In genomic region chr10:931326-932318, GRCh38 we compare ENCODE assay signal across 8 cellular contexts. TPM values are rescaled to one million over a fixed set of nuclear protein-coding genes. Genes with fewer than 3 reads are reported as not detected.
DNase-seq lines count a peak whose midpoint lies in the region; ATAC-seq, FAIRE-seq and TF ChIP-seq lines count a peak whose summit lies in the region.

Gene LARP4B, minus strand, starts transcription at chr10:931705. Its CDS starts 45,984 bp downstream, at chr10:885721.

- H3K4ac ChIP-seq in IMR-90 (ENCODE audit: low read depth, low read length): peak within 1 kb of the TSS; percentile 75

- H4K91ac ChIP-seq in IMR-90 (ENCODE audit: insufficient read depth, low read depth, low read length): peak within 1 kb of the TSS; percentile 25; the same call in 1 of the 2 replicates

- peaks cover 0 to 13% of the 10 kb centered on the region in 2 experiments; a peak in 2 of 4 replicates for H3K79me1 ChIP-seq in IMR-90 (ENCODE audit: low read depth in 1 of 2, low read length in 2 of 2)

- DNase-seq in DMS 273 treated with DMSO at 0.1 percent for 48 hours (lab: John Stamatoyannopoulos, UW): peak; percentile 83
- peak; percentile 97 for DNase-seq in IMR-90
- peak; percentile 98 for DNase-seq in OCI-LY7 (ENCODE audit: low spot score)
- DNase-seq in activated T-cell treated with anti-CD3 and anti-CD28 coated beads for 1 hour (ENCODE audit: low read depth): peak; percentile 89
- peak; percentile 98 for DNase-seq in endothelial cell of umbilical vein (ENCODE audit: low read depth, low spot score)
- peak; percentile 98 for DNase-seq in midbrain (lab: John Stamatoyannopoulos, UW)
- peak; percentile 96 to 97 for DNase-seq in stimulated activated CD8-positive, alpha-beta memory T cell treated with anti-CD3 and anti-CD28 coated beads, Interleukin-15, amount 100 ng/mL, for 48 hours (ENCODE audit: low read depth in 2 of 2)

- H3K36me3 ChIP-seq in IMR-90 (ENCODE audit: control insufficient read depth, insufficient read depth, low read length) (no peaks in the 10 kb centered on the region), OCI-LY7 (ENCODE audit: insufficient read depth, low read length) (peaks cover 26% of the 10 kb centered on the region), endothelial cell of umbilical vein (ENCODE audit: control insufficient read depth in 2 of 2, extremely low read depth in 1 of 2, insufficient read depth in 2 of 2, low read length in 2 of 2) (no peaks in the 10 kb centered on the region)

- H4K8ac ChIP-seq in IMR-90 (ENCODE audit: low read depth in 2 of 2, low read length in 2 of 2): peak within 1 kb of the TSS; percentile 80 to 83; a peak in 3 of 4 replicates

- no peaks in the 10 kb centered on the region for H3K27me3 ChIP-seq in IMR-90 (ENCODE audit: control insufficient read depth, insufficient read depth, low read length)
- H3K27me3 ChIP-seq in endothelial cell of umbilical vein (ENCODE audit: control insufficient read depth in 2 of 2, insufficient read depth in 2 of 2, low read length in 2 of 2): no peaks in the 10 kb centered on the region

- H2BK120ac ChIP-seq in IMR-90 (ENCODE audit: low read depth, low read length): no peak within 1 kb of the TSS

- H3K27ac ChIP-seq in IMR-90 (ENCODE audit: insufficient read depth, low read length) (peak within 1 kb of the TSS; percentile 96), OCI-LY7 (ENCODE audit: low read depth, low read length, poor library complexity, severe bottlenecking) (peak within 1 kb of the TSS; percentile 75), endothelial cell of umbilical vein (ENCODE audit: insufficient read depth, low read depth, low read length) (peak within 1 kb of the TSS; percentile 67)

- H2AK9ac ChIP-seq in IMR-90 (replicated peaks; ENCODE audit: low read depth, low read length, poor library complexity): peak within 1 kb of the TSS; percentile 93

- WGBS in IMR-90 (ENCODE audit: extremely low coverage in 2 of 2, insufficient read length in 1 of 2), 2 experiments: 1% methylated on average over 36 of the region's 137 CpGs; no CpG with 5 or more reads in 1 of the 2 experiments

- H3K56ac ChIP-seq in IMR-90 (ENCODE audit: extremely low read depth, insufficient read depth, low read length): peak within 1 kb of the TSS; percentile 50; the same call in 1 of the 2 replicates

- H4K20me1 ChIP-seq in IMR-90 (ENCODE audit: insufficient read depth, low read length): peaks cover 41% of the 10 kb centered on the region
- peaks cover 38% of the 10 kb centered on the region for H4K20me1 ChIP-seq in OCI-LY7 (ENCODE audit: insufficient read depth, low read length)
- peaks cover 6% of the 10 kb centered on the region for H4K20me1 ChIP-seq in endothelial cell of umbilical vein (replicated peaks; ENCODE audit: control insufficient read depth, extremely low read depth, insufficient read depth, low read length)

- H2BK20ac ChIP-seq in IMR-90 (ENCODE audit: low read depth, low read length): no peak within 1 kb of the TSS

- no peak for TF ChIP-seq CTCF in IMR-90 (conservative IDR thresholded peaks at IDR 0.05; ENCODE audit: low read depth, low read length)
- TF ChIP-seq CTCF in OCI-LY7 (conservative IDR thresholded peaks at IDR 0.05; ENCODE audit: low read length): no peak
- no peak for TF ChIP-seq CTCF in endothelial cell of umbilical vein (IDR thresholded peaks at IDR 0.05; ENCODE audit: extremely low read depth in 1 of 2, insufficient read depth in 1 of 2, low read depth in 1 of 2, low read length in 2 of 2)

- H2AFZ ChIP-seq in IMR-90 (replicated peaks; ENCODE audit: low read length, poor library complexity): peak within 1 kb of the TSS; percentile 88
- H2AFZ ChIP-seq in OCI-LY7 (ENCODE audit: low read length): no peak within 1 kb of the TSS
- peak within 1 kb of the TSS; percentile 49 for H2AFZ ChIP-seq in endothelial cell of umbilical vein (ENCODE audit: low read depth, low read length)

- H3K4me3 ChIP-seq in IMR-90 (ENCODE audit: insufficient read depth, low read depth, low read length) (peak within 1 kb of the TSS; percentile 67), OCI-LY7 (ENCODE audit: low read depth, low read length, poor library complexity, severe bottlenecking) (peak within 1 kb of the TSS; percentile 78), endothelial cell of umbilical vein (replicated peaks in 1 of 3; ENCODE audit: insufficient read depth in 1 of 3, low read depth in 1 of 3, low read length in 3 of 3) (peak within 1 kb of the TSS; percentile 28 to 82 (median 77))

- no peaks in the 10 kb centered on the region for H3K9me2 ChIP-seq in OCI-LY7 (ENCODE audit: insufficient read depth, low read length)

- dilution Hi-C loops in IMR-90 (cut with HindIII; ENCODE audit: low sequenced_read_pairs, unreplicated experiment) (no loop called here), endothelial cell of umbilical vein (cut with MboI; ENCODE audit: extremely low pct_ligation_motif_present, low sequenced_read_pairs) (no loop called here)

- CTCF ChIA-PET in IMR-90 (lab: Yijun Ruan, JAX) (no interaction called here), OCI-LY7 (lab: Charles Lee; ENCODE audit: unreplicated experiment) (no interaction called here), endothelial cell of umbilical vein (lab: Charles Lee) (interaction anchor here (1.0 kb wide), 2 partner anchors 13 to 143 kb away, joined by 3 read pairs; no protein-coding TSS in a partner anchor)

- H3K9ac ChIP-seq in IMR-90 (ENCODE audit: low read depth, low read length): peak within 1 kb of the TSS; percentile 97
- H3K9ac ChIP-seq in endothelial cell of umbilical vein (replicated peaks; ENCODE audit: extremely low read depth, insufficient read depth, low read length): peak within 1 kb of the TSS; percentile 70

- peak within 1 kb of the TSS; percentile 89; the same call in 1 of the 2 replicates for H3K23ac ChIP-seq in IMR-90 (ENCODE audit: low read depth, low read length)

- peak within 1 kb of the TSS; percentile 21; the same call in 1 of the 2 replicates for H3K18ac ChIP-seq in IMR-90 (ENCODE audit: low read depth, low read length)

- H3K4me2 ChIP-seq in IMR-90 (ENCODE audit: low read depth, low read length): peak within 1 kb of the TSS; percentile 94
- peak within 1 kb of the TSS; percentile 89 for H3K4me2 ChIP-seq in OCI-LY7 (ENCODE audit: low read length)
- peak within 1 kb of the TSS; percentile 97 for H3K4me2 ChIP-seq in endothelial cell of umbilical vein (ENCODE audit: insufficient read depth, low read length)

- H3K4me1 ChIP-seq in IMR-90 (ENCODE audit: control insufficient read depth, insufficient read depth, low read length) (no peaks in the 10 kb centered on the region; the same call in 1 of the 2 replicates), OCI-LY7 (ENCODE audit: insufficient read depth, low read length, poor library complexity, severe bottlenecking) (peaks cover 47% of the 10 kb centered on the region), endothelial cell of umbilical vein (ENCODE audit: control insufficient read depth, extremely low read depth, insufficient read depth, low read length) (peaks cover 12% of the 10 kb centered on the region)

- TF ChIP-seq RAD21 in IMR-90 (IDR thresholded peaks at IDR 0.05; ENCODE audit: low read length): no peak

- ATAC-seq in GM21529 (IDR thresholded peaks at IDR 0.05; ENCODE audit: unreplicated experiment) (peak; percentile 92), IMR-90 (ENCODE audit: low read depth) (peak; percentile 99)

- H3K79me2 ChIP-seq in OCI-LY7 (ENCODE audit: insufficient read depth, low read depth, low read length): peaks cover 44% of the 10 kb centered on the region
- H3K79me2 ChIP-seq in endothelial cell of umbilical vein (ENCODE audit: control insufficient read depth, insufficient read depth, low read length): peaks cover 48% of the 10 kb centered on the region

- H2AK5ac ChIP-seq in IMR-90 (ENCODE audit: low read depth, low read length): peak within 1 kb of the TSS; percentile 51

- POLR2A ChIA-PET in IMR-90 (lab: Charles Lee; ENCODE audit: unreplicated experiment): interaction anchor here (0.6 kb wide), 1 partner anchor 11 kb away, joined by 3 read pairs; no protein-coding TSS in a partner anchor
- POLR2A ChIA-PET in OCI-LY7 (lab: Charles Lee): interaction anchor here (0.6 to 1.1 kb wide), 3 partner anchors 25 to 149 kb away, joined by 3 to 6 read pairs (median 4); no protein-coding TSS in a partner anchor
- POLR2A ChIA-PET in endothelial cell of umbilical vein (lab: Charles Lee): interaction anchor here (0.8 to 2.2 kb wide), 2 partner anchors 55 to 125 kb away, joined by 5 read pairs; partner anchors contain the start of gene WDR37

- in situ Hi-C loops in IMR-90 (cut with MboI; ENCODE audit: low sequenced_read_pairs): no loop called here

- H2BK15ac ChIP-seq in IMR-90 (ENCODE audit: low read depth, low read length): no peak within 1 kb of the TSS

- peak; percentile 77 for FAIRE-seq in endothelial cell of umbilical vein (lab: Jason Lieb, UNC)

- H3K9me1 ChIP-seq in IMR-90 (ENCODE audit: insufficient read depth, low read length) (peaks cover 7% of the 10 kb centered on the region), endothelial cell of umbilical vein (replicated peaks; ENCODE audit: control insufficient read depth, extremely low read depth, insufficient read depth, low read length) (no peaks in the 10 kb centered on the region)

- peak within 1 kb of the TSS; percentile 72 for H3K14ac ChIP-seq in IMR-90 (replicated peaks; ENCODE audit: low read depth, low read length)

- TF ChIP-seq POLR2A in IMR-90 (IDR thresholded peaks at IDR 0.05; ENCODE audit: low read depth, low read length): peak; percentile 80
- TF ChIP-seq POLR2A in endothelial cell of umbilical vein (IDR thresholded peaks at IDR 0.05; ENCODE audit: low read depth, low read length): peak; percentile 36

- BruUV-seq in IMR-90 (replicated peaks; lab: Mats Ljungman, UMichigan) (no TSS peak), OCI-LY7 (replicated peaks; lab: Mats Ljungman, UMichigan) (no TSS peak), endothelial cell of umbilical vein (replicated peaks; lab: Mats Ljungman, UMichigan) (no TSS peak)

- H4K5ac ChIP-seq in IMR-90 (ENCODE audit: low read depth, low read length): peak within 1 kb of the TSS; percentile 66; the same call in 1 of the 2 replicates

- H3K9me3 ChIP-seq in IMR-90 (ENCODE audit: control insufficient read depth, insufficient read depth, low read length): no peaks in the 10 kb centered on the region
- H3K9me3 ChIP-seq in OCI-LY7 (ENCODE audit: low read length): no peaks in the 10 kb centered on the region
- H3K9me3 ChIP-seq in endothelial cell of umbilical vein (replicated peaks; ENCODE audit: control insufficient read depth, insufficient read depth, low read length): no peaks in the 10 kb centered on the region

- H2BK5ac ChIP-seq in IMR-90 (ENCODE audit: low read depth, low read length, poor library complexity, severe bottlenecking): peak within 1 kb of the TSS; percentile 75

- intact Hi-C loops in IMR-90 (cut with micrococcal nuclease) (loop anchor here (1.0 kb wide), 1 partner anchor 56 kb away; no protein-coding TSS in a partner anchor), OCI-LY7 (cut with micrococcal nuclease; ENCODE audit: unreplicated experiment) (loop anchor here (1.0 to 2.0 kb wide), 3 partner anchors 57 to 417 kb away; partner anchors contain the start of genes GTPBP4 and IDI1), endothelial cell of umbilical vein (cut with micrococcal nuclease) (loop anchor here (1.0 to 2.0 kb wide), 2 partner anchors 57 to 118 kb away; partner anchors contain the start of genes GTPBP4 and IDI1)

RNA-seq across cellular contexts. Expression of gene LARP4B, which starts in this region (rescaled TPM):
- total RNA-seq in IMR-90 (2012; rRNA removed) (25.5 and 30.8 TPM in 2 replicates), OCI-LY7 (2022) (135 and 143 TPM in 2 replicates), endothelial cell of umbilical vein (101 TPM in 2 replicates)
- polyA plus RNA-seq in IMR-90 (2012; rRNA removed) (22.1 and 24.3 TPM in 2 replicates), endothelial cell of umbilical vein (22.9 and 27.4 TPM in 2 replicates)
- 12.8 and 14.9 TPM in 2 replicates for polyA plus RNA-seq in IMR-90 (2012; cell fraction: cytosol; rRNA removed)
- 41.4 and 70.6 TPM in 2 replicates for polyA plus RNA-seq in IMR-90 (2012; cell fraction: nucleus; rRNA removed; ENCODE audit: low replicate concordance)
- 64.8 and 68.3 TPM in 2 replicates for total RNA-seq in OCI-LY7 (2014; rRNA removed; shearing (Covaris generic))
- 23.0 and 26.8 TPM in 2 replicates for polyA plus RNA-seq in endothelial cell of umbilical vein (2011; cell fraction: cytosol; rRNA removed)
- 98.7 and 106 TPM in 2 replicates for polyA plus RNA-seq in endothelial cell of umbilical vein (2011; cell fraction: nucleus; rRNA removed)
- 33.7 and 34.0 TPM in 2 replicates for polyA plus RNA-seq in endothelial cell of umbilical vein (2012)
- polyA minus RNA-seq in endothelial cell of umbilical vein: 115 and 135 TPM in 2 replicates
- polyA minus RNA-seq in endothelial cell of umbilical vein (2011; cell fraction: cytosol; rRNA and poly(A)+ RNA removed): 44.7 TPM
- 132 and 144 TPM in 2 replicates for polyA minus RNA-seq in endothelial cell of umbilical vein (2011; cell fraction: nucleus; rRNA and poly(A)+ RNA removed)

Comparison
In these comparisons a context has a peak if more than half of its experiments do, and no peak if none do; other contexts are left out.
1. Peak in every context shown above with its lines: DNase-seq, ATAC-seq, H3K4me3 ChIP-seq and H3K27ac ChIP-seq.